ENCODE assay signal across 11 cellular contexts in the genomic region with DNA sequence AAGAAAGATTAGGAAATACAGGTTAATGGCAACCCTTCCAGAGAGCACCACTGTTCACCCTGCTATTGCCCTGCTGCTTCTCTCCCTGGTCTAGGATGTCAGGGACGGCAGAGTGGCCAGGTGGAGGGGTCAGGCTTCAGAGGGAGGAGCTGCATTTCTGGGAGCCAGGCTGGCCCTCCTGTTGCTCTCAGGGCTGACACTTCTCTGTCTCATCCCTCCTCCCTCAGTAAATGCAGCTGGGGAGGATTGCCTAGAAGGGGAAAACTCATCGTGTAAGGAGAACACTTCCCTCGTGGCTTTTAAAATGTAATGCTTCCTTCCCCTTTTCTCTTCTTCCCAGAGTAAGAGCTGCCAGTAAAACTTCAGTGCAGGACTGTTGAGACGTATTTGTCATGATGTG. TPM values are rescaled to one million over a fixed set of nuclear protein-coding genes. Genes with fewer than 3 reads are reported as not detected.
DNase-seq lines count a peak whose midpoint lies in the region; ATAC-seq lines count a peak whose summit lies in the region.
"Had no signal": no experiment of that assay in that cellular context is flagged by ENCODE, and none has a peak within 500 bp of the region (broad histone marks: within the 10 kb centered on the region; RNA-seq: fewer than 3 reads in every experiment).

No MANE protein-coding gene starts in this region.

- no peak overlapping the region for H3K4me3 Mint-ChIP-seq in activated T-cell treated with anti-CD3 and anti-CD28 coated beads, Interleukin-2, amount 50 U/mL, for 24 hours
- peak overlapping the region in 1 of 2 donors; percentile 10 for H3K4me3 Mint-ChIP-seq in activated T-cell treated with anti-CD3 and anti-CD28 coated beads, Interleukin-2, amount 50 U/mL, for 72 hours
- no peak overlapping the region for H3K4me3 Mint-ChIP-seq in T-cell
- H3K4me3 Mint-ChIP-seq in stimulated activated naive B cell treated with anti-CD40 and anti-IgM and Interleukin-4, amounts not matched to agents 10 μg/mL and 1 μg/mL and 100 μg/mL, for 72 hours = no peak overlapping the region

- peak overlapping the region; percentile 44 for H3K27ac Mint-ChIP-seq in activated T-cell treated with anti-CD3 and anti-CD28 coated beads, Interleukin-2, amount 50 U/mL, for 24 hours
- H3K27ac Mint-ChIP-seq in activated T-cell treated with anti-CD3 and anti-CD28 coated beads, Interleukin-2, amount 50 U/mL, for 72 hours = no peak overlapping the region
- peak overlapping the region; percentile 36 to 84 for H3K27ac Mint-ChIP-seq in T-cell
- peak overlapping the region; percentile 64 for H3K27ac Mint-ChIP-seq in stimulated activated naive B cell treated with anti-CD40 and anti-IgM and Interleukin-4, amounts not matched to agents 10 μg/mL and 1 μg/mL and 100 μg/mL, for 72 hours

- H3K36me3 Mint-ChIP-seq in activated T-cell treated with anti-CD3 and anti-CD28 coated beads, Interleukin-2, amount 50 U/mL, for 24 hours (ENCODE audit: low read depth) = peaks cover 63% of the 10 kb centered on the region
- H3K36me3 Mint-ChIP-seq in activated T-cell treated with anti-CD3 and anti-CD28 coated beads, Interleukin-2, amount 50 U/mL, for 72 hours (ENCODE audit: insufficient read depth in 2 of 2) = no peaks in the 10 kb centered on the region
- peaks cover 5% of the 10 kb centered on the region for H3K36me3 Mint-ChIP-seq in T-cell
- peaks cover 15 to 26% of the 10 kb centered on the region in 2 donors for H3K36me3 Mint-ChIP-seq in stimulated activated naive B cell treated with anti-CD40 and anti-IgM and Interleukin-4, amounts not matched to agents 10 μg/mL and 1 μg/mL and 100 μg/mL, for 72 hours

- no peak for DNase-seq in activated T-cell treated with anti-CD3 and anti-CD28 coated beads, Interleukin-2, amount 50 U/mL, for 24 hours
- DNase-seq in activated T-cell treated with anti-CD3 and anti-CD28 coated beads, Interleukin-2, amount 50 U/mL, for 72 hours = no peak
- DNase-seq in T-cell (no peak), left lobe of liver (ENCODE audit: low spot score) (peak; percentile 40)
- DNase-seq in stimulated activated naive B cell treated with anti-CD40 and anti-IgM and Interleukin-4, amounts not matched to agents 10 μg/mL and 1 μg/mL and 100 μg/mL, for 72 hours = no peak
- no peak for DNase-seq in stimulated activated naive CD4-positive, alpha-beta T cell treated with Interleukin-2 at 50 U/mL for 16 hours (lab: John Stamatoyannopoulos, UW)
- DNase-seq: NCI-H748 treated with DMSO at 0.1 percent for 48 hours; stimulated activated naive CD4-positive, alpha-beta T cell; T-helper 9 cell had no signal

- peaks cover 97% of the 10 kb centered on the region for H3K4me1 Mint-ChIP-seq in activated T-cell treated with anti-CD3 and anti-CD28 coated beads, Interleukin-2, amount 50 U/mL, for 24 hours (ENCODE audit: low read depth)
- H3K4me1 Mint-ChIP-seq in activated T-cell treated with anti-CD3 and anti-CD28 coated beads, Interleukin-2, amount 50 U/mL, for 72 hours (ENCODE audit: low read depth) = peaks cover 100% of the 10 kb centered on the region
- H3K4me1 Mint-ChIP-seq in T-cell = peaks cover 92 to 98% (median 95%) of the 10 kb centered on the region in 3 donors
- H3K4me1 Mint-ChIP-seq in stimulated activated naive B cell treated with anti-CD40 and anti-IgM and Interleukin-4, amounts not matched to agents 10 μg/mL and 1 μg/mL and 100 μg/mL, for 72 hours = peaks cover 67 to 98% of the 10 kb centered on the region in 2 donors

- no peaks in the 10 kb centered on the region for H3K27me3 Mint-ChIP-seq in activated T-cell treated with anti-CD3 and anti-CD28 coated beads, Interleukin-2, amount 50 U/mL, for 24 hours
- H3K27me3 Mint-ChIP-seq in activated T-cell treated with anti-CD3 and anti-CD28 coated beads, Interleukin-2, amount 50 U/mL, for 72 hours (ENCODE audit: low read depth) = no peaks in the 10 kb centered on the region
- no peaks in the 10 kb centered on the region for H3K27me3 Mint-ChIP-seq in T-cell
- H3K27me3 Mint-ChIP-seq in stimulated activated naive B cell treated with anti-CD40 and anti-IgM and Interleukin-4, amounts not matched to agents 10 μg/mL and 1 μg/mL and 100 μg/mL, for 72 hours = no peaks in the 10 kb centered on the region

- POLR2A ChIA-PET in T-cell (lab: Charles Lee) = no interaction called here

- CTCF ChIA-PET in T-cell (lab: Charles Lee) = interaction anchor here (0.6 to 0.7 kb wide), 2 partner anchors 29 to 100 kb away, joined by 3 to 4 read pairs; no protein-coding TSS in a partner anchor

- no peak for ATAC-seq in activated T-cell treated with anti-CD3 and anti-CD28 coated beads, Interleukin-2, amount 50 U/mL, for 72 hours (replicated peaks in 1 of 2)
- ATAC-seq in T-cell (replicated peaks in 1 of 4) (no peak), left lobe of liver (no peak), HG02973 (IDR thresholded peaks at IDR 0.05; ENCODE audit: unreplicated experiment) (no peak), HG02610 (IDR thresholded peaks at IDR 0.05; ENCODE audit: unreplicated experiment) (no peak)
- no peak for ATAC-seq in stimulated activated naive B cell treated with anti-CD40 and anti-IgM and Interleukin-4, amounts not matched to agents 10 μg/mL and 1 μg/mL and 100 μg/mL, for 72 hours (replicated peaks)

- no peaks in the 10 kb centered on the region for H3K9me3 Mint-ChIP-seq in activated T-cell treated with anti-CD3 and anti-CD28 coated beads, Interleukin-2, amount 50 U/mL, for 24 hours
- H3K9me3 Mint-ChIP-seq in activated T-cell treated with anti-CD3 and anti-CD28 coated beads, Interleukin-2, amount 50 U/mL, for 72 hours = no peaks in the 10 kb centered on the region
- H3K9me3 Mint-ChIP-seq in T-cell = no peaks in the 10 kb centered on the region
- H3K9me3 Mint-ChIP-seq in stimulated activated naive B cell treated with anti-CD40 and anti-IgM and Interleukin-4, amounts not matched to agents 10 μg/mL and 1 μg/mL and 100 μg/mL, for 72 hours = no peaks in the 10 kb centered on the region

RNA-seq across cellular contexts. Expression of a gene that starts 20.8 kb away (rescaled TPM):
- 10 to 100 TPM; 60.3 to 73.8 TPM for total RNA-seq in activated T-cell treated with anti-CD3 and anti-CD28 coated beads, Interleukin-2, amount 50 U/mL, for 72 hours
- total RNA-seq in T-cell (10 to 100 TPM; 53.5 to 75.5 (median 60.4) TPM), left lobe of liver (14.8 TPM)

RNA-seq across cellular contexts. Expression of a gene that starts 57.5 kb away (rescaled TPM):
- total RNA-seq in activated T-cell treated with anti-CD3 and anti-CD28 coated beads, Interleukin-2, amount 50 U/mL, for 72 hours = not detected
- total RNA-seq in T-cell (not detected), left lobe of liver (0.08 TPM)
